Comparison of ENCODE assay signal across 1 cellular context in genomic region chr7:100017300-100017699, GRCh38.
TF ChIP-seq lines count a peak whose summit lies in the region.

No MANE protein-coding gene starts in this region.

TF ChIP-seq in WTC11, 78 proteins besides CTCF, POLR2A, EP300 and RAD21 (continued from another document):
- TF ChIP-seq PRDM15 (CRISPR knock-in tag; IDR thresholded peaks at IDR 0.05) (no peak), STAT6 (CRISPR knock-in tag; conservative IDR thresholded peaks at IDR 0.05; ENCODE audit: low read depth) (no peak), ZNF317 (CRISPR knock-in tag; IDR thresholded peaks at IDR 0.05; ENCODE audit: borderline replicate concordance, low read depth) (no peak), PREB (CRISPR knock-in tag; IDR thresholded peaks at IDR 0.05; ENCODE audit: borderline replicate concordance) (no peak), ZMAT4 (CRISPR knock-in tag; IDR thresholded peaks at IDR 0.05) (no peak)
TF ChIP-seq in WTC11: peak in this region for 0.
